In genomic region chr2:217902281-217903141, GRCh38 we compare ENCODE assay signal across 8 cellular contexts.
A peak's percentile ranks its signal among the peaks of the same experiment; 100 is the strongest.
DNase-seq lines count a peak whose midpoint lies in the region; ATAC-seq and TF ChIP-seq lines count a peak whose summit lies in the region.

No MANE protein-coding gene starts in this region.

- TF ChIP-seq CTCF in Caco-2 (IDR thresholded peaks at IDR 0.05; ENCODE audit: insufficient read depth in 1 of 2, low read depth in 1 of 2, low read length in 1 of 2, severe bottlenecking in 1 of 2, unreplicated experiment in 1 of 2): no peak
- no peak for TF ChIP-seq CTCF in fibroblast of villous mesenchyme (IDR thresholded peaks at IDR 0.05; ENCODE audit: insufficient read depth, low read depth, low read length)
- TF ChIP-seq CTCF in parathyroid adenoma (IDR thresholded peaks at IDR 0.05): no peak

- POLR2A ChIA-PET in Caco-2 (lab: Charles Lee): no interaction called here

- no peaks in the 10 kb centered on the region for H3K9me3 Mint-ChIP-seq in Caco-2 (ENCODE audit: unreplicated experiment)

- 0 out of 2 replicates have a peak, but pooled peaks cover 1% of the 10 kb centered on the region for H3K36me3 ChIP-seq in Caco-2 (ENCODE audit: control insufficient read depth, insufficient read depth, low read length)
- H3K36me3 ChIP-seq in SJCRH30: no peaks in the 10 kb centered on the region
- no peaks in the 10 kb centered on the region for H3K36me3 ChIP-seq in parathyroid adenoma (ENCODE audit: control insufficient read depth, insufficient read depth, low read length)

- CTCF ChIA-PET in Caco-2 (lab: Charles Lee): interaction anchor here (1.0 to 1.2 kb wide), 3 partner anchors 14 to 85 kb away, joined by 3 to 4 read pairs (median 3); no protein-coding TSS in a partner anchor

- H3K27me3 Mint-ChIP-seq in Caco-2 (ENCODE audit: insufficient read depth, unreplicated experiment): no peaks in the 10 kb centered on the region

- no peak overlapping the region for H3K4me2 ChIP-seq in parathyroid adenoma (ENCODE audit: low read length)

- H3K27ac ChIP-seq in SJCRH30: peak overlapping the region; percentile 38
- H3K27ac ChIP-seq in parathyroid adenoma: peak overlapping the region; percentile 58

- H3K4me3 ChIP-seq in Caco-2 (ENCODE audit: low read depth, low read length) (no peak overlapping the region), SJCRH30 (no peak overlapping the region), fibroblast of villous mesenchyme (ENCODE audit: low read depth, low read length) (no peak overlapping the region), parathyroid adenoma (ENCODE audit: low read depth, low read length) (no peak overlapping the region)

- no peaks in the 10 kb centered on the region for H3K9me3 ChIP-seq in Caco-2
- H3K9me3 ChIP-seq in SJCRH30 (replicated peaks): no peaks in the 10 kb centered on the region
- H3K9me3 ChIP-seq in parathyroid adenoma (ENCODE audit: control insufficient read depth, low read length): no peaks in the 10 kb centered on the region

- H3K79me2 ChIP-seq in parathyroid adenoma: peaks cover 3% of the 10 kb centered on the region

- ATAC-seq in GM21447 (IDR thresholded peaks at IDR 0.05; ENCODE audit: unreplicated experiment): no peak
- ATAC-seq in GM18519 (IDR thresholded peaks at IDR 0.05; ENCODE audit: low FRiP score, unreplicated experiment): no peak

- no TSS peak for BruUV-seq in Caco-2 (replicated peaks; lab: Mats Ljungman, UMichigan)

- peaks cover 65% of the 10 kb centered on the region for H3K4me1 ChIP-seq in Caco-2
- peaks cover 8% of the 10 kb centered on the region for H3K4me1 ChIP-seq in SJCRH30
- H3K4me1 ChIP-seq in parathyroid adenoma: peaks cover 11% of the 10 kb centered on the region

- H3K4me1 Mint-ChIP-seq in Caco-2 (ENCODE audit: low read depth, unreplicated experiment): peaks cover 26% of the 10 kb centered on the region

- no peaks in the 10 kb centered on the region for H3K27me3 ChIP-seq in Caco-2 (replicated peaks; ENCODE audit: control insufficient read depth, insufficient read depth, low read length)
- H3K27me3 ChIP-seq in SJCRH30: no peaks in the 10 kb centered on the region
- H3K27me3 ChIP-seq in parathyroid adenoma (ENCODE audit: control insufficient read depth, insufficient read depth, low read length): no peaks in the 10 kb centered on the region

- DNase-seq in Caco-2: peak; percentile 75 to 86
- DNase-seq in SJCRH30: peak; percentile 19 to 48
- DNase-seq in fibroblast of villous mesenchyme (ENCODE audit: low read depth): peak; percentile 82
- no peak for DNase-seq in effector CD4-positive, alpha-beta T cell
- no peak for DNase-seq in NK-92 treated with Interleukin-12 subunit alpha and Interleukin-12 subunit beta, amount 100 ng/mL, for 24 hours (lab: John Stamatoyannopoulos, UW)

- intact Hi-C loops in Caco-2 (cut with micrococcal nuclease; ENCODE audit: unreplicated experiment): loop anchor here (2.0 kb wide), 2 partner anchors 14 to 42 kb away; no protein-coding TSS in a partner anchor

- H3K4me3 Mint-ChIP-seq in Caco-2 (ENCODE audit: unreplicated experiment): peak overlapping the region; percentile 34

- H3K36me3 Mint-ChIP-seq in Caco-2 (ENCODE audit: insufficient read depth, unreplicated experiment): no peaks in the 10 kb centered on the region

- H3K27ac Mint-ChIP-seq in Caco-2 (ENCODE audit: unreplicated experiment): peak overlapping the region; percentile 86

- H2AFZ ChIP-seq in parathyroid adenoma: no peak overlapping the region

- H3K9ac ChIP-seq in parathyroid adenoma: no peak overlapping the region

Comparison
In these comparisons a context has a peak if more than half of its experiments do, and no peak if none do; other contexts are left out.
1. DNase-seq: peak in Caco-2 (2 of 2), SJCRH30 (2 of 2) and fibroblast of villous mesenchyme (single experiment); none in effector CD4-positive, alpha-beta T cell (single experiment) and NK-92 treated with Interleukin-12 subunit alpha and Interleukin-12 subunit beta, amount 100 ng/mL, for 24 hours (single experiment).